In genomic region chr9:82598254-82599039, GRCh38 we compare ENCODE assay signal across 21 cellular contexts.
DNase-seq lines count a peak whose midpoint lies in the region; ATAC-seq and TF ChIP-seq lines count a peak whose summit lies in the region.
"Had no signal": no experiment of that assay in that cellular context is flagged by ENCODE, and none has a peak within 500 bp of the region (broad histone marks: within the 10 kb centered on the region; RNA-seq: fewer than 3 reads in every experiment).

No MANE protein-coding gene starts in this region.

- TF ChIP-seq CTCF in PC-3 (conservative IDR thresholded peaks at IDR 0.05; ENCODE audit: low read depth, low read length): no peak
- no peak for TF ChIP-seq CTCF in smooth muscle cell (IDR thresholded peaks at IDR 0.05; ENCODE audit: borderline replicate concordance, insufficient read depth, poor library complexity, severe bottlenecking)

- H3K4me1 ChIP-seq in PC-3 (ENCODE audit: insufficient read depth, low read length) (peaks cover 12% of the 10 kb centered on the region; the same call in 1 of the 2 replicates), smooth muscle cell (ENCODE audit: low read depth) (peaks cover 12% of the 10 kb centered on the region)
- H3K4me1 ChIP-seq: colonic mucosa had no signal

- whole genome bisulfite sequencing in smooth muscle cell (ENCODE audit: low lambda C conversion rate): 80% methylated on average over 6 of the region's 6 CpGs

- H3K27me3 ChIP-seq in PC-3 (ENCODE audit: low read length) (no peaks in the 10 kb centered on the region), smooth muscle cell (ENCODE audit: low read depth) (no peaks in the 10 kb centered on the region)
- H3K27me3 ChIP-seq: colonic mucosa, sigmoid colon had no signal

- ATAC-seq in PC-3: no peak
- ATAC-seq: effector memory CD8-positive, alpha-beta T cell; esophagus mucosa; stimulated activated naive B cell treated with anti-CD40 and anti-IgM and Interleukin-4, amounts not matched to agents 10 μg/mL and 1 μg/mL and 100 μg/mL, for 72 hours had no signal

- CTCF ChIA-PET in PC-3 (lab: Charles Lee): no interaction called here

- peak overlapping the region; percentile 39; the same call in 1 of the 2 replicates for H3K4me2 ChIP-seq in PC-3 (ENCODE audit: low read length)
- peak overlapping the region; percentile 74 for H3K4me2 ChIP-seq in smooth muscle cell

- no peaks in the 10 kb centered on the region for H3K79me2 ChIP-seq in PC-3 (ENCODE audit: low read length)
- H3K79me2 ChIP-seq in smooth muscle cell (ENCODE audit: low read depth): no peaks in the 10 kb centered on the region

- DNase-seq in DMS53 (lab: John Stamatoyannopoulos, UW) (peak; percentile 24), DMS53 treated with DMSO at 0.1 percent for 48 hours (lab: John Stamatoyannopoulos, UW; ENCODE audit: unreplicated experiment) (no peak), PC-3 (no peak), fibroblast of peridontal ligament (ENCODE audit: extremely low read depth) (peak; percentile 29), smooth muscle cell (lab: John Stamatoyannopoulos, UW; ENCODE audit: unreplicated experiment) (no peak), HK-2 (ENCODE audit: unreplicated experiment) (no peak), COR-L47 (lab: John Stamatoyannopoulos, UW) (no peak), AG20443 (ENCODE audit: low spot score) (no peak)
- DNase-seq: 8988T; activated CD4-positive, alpha-beta T cell treated with anti-CD3 and anti-CD28 coated beads, Interleukin-2, amount 50 U/mL, for 4 hours; activated naive CD4-positive, alpha-beta T cell treated with anti-CD3 and anti-CD28 coated beads for 36 hours; AML-193; colonic mucosa; effector memory CD8-positive, alpha-beta T cell; foreskin melanocyte; mammary epithelial cell; NCI-H1436 treated with DMSO at 0.1 percent for 48 hours; sigmoid colon; stimulated activated CD4-positive, alpha-beta T cell treated with anti-CD3 and anti-CD28 coated beads, Interleukin-15, amount 100 ng/mL, for 24 hours; stimulated activated naive B cell treated with anti-CD40 and anti-IgM and Interleukin-4, amounts not matched to agents 10 μg/mL and 1 μg/mL and 100 μg/mL, for 72 hours had no signal

- no peak overlapping the region for H3K4me3 ChIP-seq in PC-3 (ENCODE audit: low read length)
- H3K4me3 ChIP-seq in smooth muscle cell: no peak overlapping the region
- H3K4me3 ChIP-seq: colonic mucosa, sigmoid colon had no signal

- intact Hi-C loops in PC-3 (cut with micrococcal nuclease): no loop called here

- BruUV-seq in PC-3 (replicated peaks; lab: Mats Ljungman, UMichigan): no TSS peak

- H4K20me1 ChIP-seq in PC-3 (ENCODE audit: low read length) (no peaks in the 10 kb centered on the region), smooth muscle cell (ENCODE audit: low read depth) (no peaks in the 10 kb centered on the region)

- H3F3A ChIP-seq in PC-3 (ENCODE audit: low read length, unreplicated experiment) (no peaks in the 10 kb centered on the region), smooth muscle cell (ENCODE audit: low read depth) (peaks cover 6% of the 10 kb centered on the region)

- H2AFZ ChIP-seq in PC-3 (ENCODE audit: low read length): no peak overlapping the region; the same call in 1 of the 2 replicates
- H2AFZ ChIP-seq in smooth muscle cell (ENCODE audit: low read depth): no peak overlapping the region

- H3K9ac ChIP-seq in PC-3 (ENCODE audit: low read length) (no peak overlapping the region), smooth muscle cell (ENCODE audit: low read depth) (no peak overlapping the region)

- H3K27ac ChIP-seq in PC-3 (ENCODE audit: low read length) (no peak overlapping the region), smooth muscle cell (ENCODE audit: low read depth) (no peak overlapping the region)
- H3K27ac ChIP-seq: colonic mucosa, sigmoid colon had no signal

- POLR2A ChIA-PET in PC-3 (lab: Charles Lee; ENCODE audit: unreplicated experiment): no interaction called here

- no peaks in the 10 kb centered on the region for H3K9me2 ChIP-seq in PC-3 (replicated peaks; ENCODE audit: low read length)

- H3K36me3 ChIP-seq in PC-3 (ENCODE audit: low read depth, low read length) (no peaks in the 10 kb centered on the region), smooth muscle cell (ENCODE audit: low read depth) (no peaks in the 10 kb centered on the region)
- H3K36me3 ChIP-seq: colonic mucosa, sigmoid colon had no signal

- no peaks in the 10 kb centered on the region for H3K9me3 ChIP-seq in PC-3 (ENCODE audit: low read length)
- H3K9me3 ChIP-seq in smooth muscle cell (replicated peaks; ENCODE audit: low read depth): no peaks in the 10 kb centered on the region
- H3K9me3 ChIP-seq: colonic mucosa, sigmoid colon had no signal

Comparison
In these comparisons a context has a peak if more than half of its experiments do, and no peak if none do; other contexts are left out.
1. DNase-seq: peak in DMS53 (single experiment) and fibroblast of peridontal ligament (single experiment); none in DMS53 treated with DMSO at 0.1 percent for 48 hours (single experiment), PC-3 (single experiment), smooth muscle cell (single experiment), HK-2 (single experiment), COR-L47 (single experiment) and AG20443 (single experiment).